In genomic region chr6:137258170-137258569, GRCh38 we compare ENCODE assay signal across 14 cellular contexts. TPM values are rescaled to one million over a fixed set of nuclear protein-coding genes. Genes with fewer than 3 reads are reported as not detected.
DNase-seq lines count a peak whose midpoint lies in the region; ATAC-seq lines count a peak whose summit lies in the region.
"Had no signal": no experiment of that assay in that cellular context is flagged by ENCODE, and none has a peak within 500 bp of the region (broad histone marks: within the 10 kb centered on the region; RNA-seq: fewer than 3 reads in every experiment).

No MANE protein-coding gene starts in this region.

- no peak overlapping the region for H3K4me3 Mint-ChIP-seq in activated naive CD4-positive, alpha-beta T cell treated with anti-CD3 and anti-CD28 coated beads, Interleukin-2, amount 10 ng/mL, durations not matched to agents 7 days and 5 days

- H3K36me3 Mint-ChIP-seq in activated naive CD4-positive, alpha-beta T cell treated with anti-CD3 and anti-CD28 coated beads, Interleukin-2, amount 10 ng/mL, durations not matched to agents 7 days and 5 days = peaks cover 3% of the 10 kb centered on the region

- H3K27me3 Mint-ChIP-seq in activated naive CD4-positive, alpha-beta T cell treated with anti-CD3 and anti-CD28 coated beads, Interleukin-2, amount 10 ng/mL, durations not matched to agents 7 days and 5 days = peaks cover 11% of the 10 kb centered on the region

- H3K4me1 Mint-ChIP-seq in activated naive CD4-positive, alpha-beta T cell treated with anti-CD3 and anti-CD28 coated beads, Interleukin-2, amount 10 ng/mL, durations not matched to agents 7 days and 5 days = peaks cover 7% of the 10 kb centered on the region

- H3K9me3 Mint-ChIP-seq in activated naive CD4-positive, alpha-beta T cell treated with anti-CD3 and anti-CD28 coated beads, Interleukin-2, amount 10 ng/mL, durations not matched to agents 7 days and 5 days = peaks cover 17% of the 10 kb centered on the region

- DNase-seq in CD1c-positive myeloid dendritic cell (ENCODE audit: extremely low spot score) (peak; percentile 43), SKM-1 treated with dmso at 0.1 percent for 144 hours (lab: John Stamatoyannopoulos, UW; ENCODE audit: unreplicated experiment) (peak; percentile 30), iris pigment epithelial cell (ENCODE audit: low read depth) (peak; percentile 17), DMS79 (lab: John Stamatoyannopoulos, UW) (no peak), HT-29 (ENCODE audit: low spot score) (no peak), NCI-H82 treated with DMSO at 0.1 percent for 48 hours (lab: John Stamatoyannopoulos, UW; ENCODE audit: unreplicated experiment) (no peak)
- DNase-seq in activated naive CD4-positive, alpha-beta T cell treated with anti-CD3 and anti-CD28 coated beads, Interleukin-2, amount 10 ng/mL, durations not matched to agents 7 days and 5 days = no peak
- DNase-seq: adrenal gland; dermis blood vessel endothelial cell; NCI-H1048; NCI-H2227 treated with DMSO at 0.1 percent for 48 hours; stimulated activated CD4-positive, alpha-beta T cell treated with anti-CD3 and anti-CD28 coated beads, Interleukin-2, amount 100 ng/mL, for 48 hours had no signal

- peak; percentile 48 for ATAC-seq in GM21423 (IDR thresholded peaks at IDR 0.05; ENCODE audit: unreplicated experiment)

- CTCF ChIA-PET in activated naive CD4-positive, alpha-beta T cell treated with anti-CD3 and anti-CD28 coated beads, Interleukin-2, amount 10 ng/mL, durations not matched to agents 7 days and 5 days (lab: Charles Lee) = no interaction called here

- no peak overlapping the region for H3K27ac Mint-ChIP-seq in activated naive CD4-positive, alpha-beta T cell treated with anti-CD3 and anti-CD28 coated beads, Interleukin-2, amount 10 ng/mL, durations not matched to agents 7 days and 5 days
- H3K27ac Mint-ChIP-seq: progenitor cell of endocrine pancreas had no signal

RNA-seq across cellular contexts. Expression of gene IFNGR1, which starts 39.0 kb away (rescaled TPM):
- total RNA-seq in HT-29 (2014; rRNA removed; shearing (Covaris generic)) = 33.4 and 34.9 TPM in 2 replicates

Comparison
In these comparisons a context has a peak if more than half of its experiments do, and no peak if none do; other contexts are left out.
1. DNase-seq: peak in CD1c-positive myeloid dendritic cell (single experiment), SKM-1 treated with dmso at 0.1 percent for 144 hours (single experiment) and iris pigment epithelial cell (single experiment); none in DMS79 (single experiment), activated naive CD4-positive, alpha-beta T cell treated with anti-CD3 and anti-CD28 coated beads, Interleukin-2, amount 10 ng/mL, durations not matched to agents 7 days and 5 days (single experiment), HT-29 (single experiment) and NCI-H82 treated with DMSO at 0.1 percent for 48 hours (single experiment).